In genomic region chr3:143339451-143339850, GRCh38 we compare ENCODE assay signal across 29 cellular contexts.
"Had no signal": no experiment of that assay in that cellular context is flagged by ENCODE, and none has a peak within 500 bp of the region (broad histone marks: within the 10 kb centered on the region; RNA-seq: fewer than 3 reads in every experiment).

No MANE protein-coding gene starts in this region.

- H3K4me1 Mint-ChIP-seq: stimulated activated memory B cell treated with anti-CD40 and anti-IgM and Interleukin-4, amounts not matched to agents 10 μg/mL and 1 μg/mL and 100 μg/mL, for 72 hours had no signal

- H3K4me3 ChIP-seq: pancreas, prostate gland, right lobe of liver, sigmoid colon, smooth muscle cell, spleen, suprapubic skin, testis, tibial artery, transverse colon, upper lobe of right lung, uterus had no signal

- H3K27me3 Mint-ChIP-seq: naive B cell; naive thymus-derived CD8-positive, alpha-beta T cell; natural killer cell treated with Interleukin-12 subunit alpha and Interleukin-12 subunit beta and Interleukin-15 and Interleukin-18, amount 100 ng/mL, for 72 hours; stimulated activated memory B cell treated with anti-CD40 and anti-IgM and Interleukin-4, amounts not matched to agents 10 μg/mL and 1 μg/mL and 100 μg/mL, for 72 hours; stimulated activated naive CD8-positive, alpha-beta T cell treated with anti-CD3 and anti-CD28 coated beads, Interleukin-15, amount 100 ng/mL, for 72 hours; type B pancreatic cell had no signal

- H3K4me3 Mint-ChIP-seq: naive B cell; naive thymus-derived CD8-positive, alpha-beta T cell; natural killer cell treated with Interleukin-12 subunit alpha and Interleukin-12 subunit beta and Interleukin-15 and Interleukin-18, amount 100 ng/mL, for 72 hours; stimulated activated memory B cell treated with anti-CD40 and anti-IgM and Interleukin-4, amounts not matched to agents 10 μg/mL and 1 μg/mL and 100 μg/mL, for 72 hours; stimulated activated naive CD8-positive, alpha-beta T cell treated with anti-CD3 and anti-CD28 coated beads, Interleukin-15, amount 100 ng/mL, for 72 hours; type B pancreatic cell had no signal

- DNase-seq: naive B cell; naive thymus-derived CD8-positive, alpha-beta T cell; nucleus accumbens; pancreas; right cardiac atrium; right lobe of liver; sigmoid colon; spleen; stimulated activated CD4-positive, alpha-beta T cell treated with anti-CD3 and anti-CD28 coated beads, Interleukin-12 subunit alpha, Interleukin-12 subunit beta, amount 100 ng/mL, for 4 hours; stimulated activated CD4-positive, alpha-beta T cell treated with anti-CD3 and anti-CD28 coated beads, Interleukin-1b, Interleukin-23, amount 100 ng/mL, for 48 hours; stimulated activated CD4-positive, alpha-beta T cell treated with anti-CD3 and anti-CD28 coated beads, Interleukin-4, amount 100 ng/mL, for 1 hour; stimulated activated CD4-positive, alpha-beta T cell treated with anti-CD3 and anti-CD28 coated beads, Interleukin-4, amount 100 ng/mL, for 4 hours; stimulated activated CD8-positive, alpha-beta memory T cell treated with anti-CD3 and anti-CD28 coated beads, Interleukin-4, amount 100 ng/mL, for 48 hours; stimulated activated naive CD4-positive, alpha-beta T cell; stimulated activated naive CD8-positive, alpha-beta T cell treated with anti-CD3 and anti-CD28 coated beads, Interleukin-15, amount 100 ng/mL, for 72 hours; stimulated activated naive CD8-positive, alpha-beta T cell treated with anti-CD3 and anti-CD28 coated beads, Interleukin-15, Interleukin-2, amounts not matched to agents 100 U/mL and 50 U/mL, for 24 hours; substantia nigra; testis; tibial artery; transverse colon; upper lobe of right lung; uterus had no signal

- H3K9me3 Mint-ChIP-seq: naive B cell; natural killer cell treated with Interleukin-12 subunit alpha and Interleukin-12 subunit beta and Interleukin-15 and Interleukin-18, amount 100 ng/mL, for 72 hours; stimulated activated memory B cell treated with anti-CD40 and anti-IgM and Interleukin-4, amounts not matched to agents 10 μg/mL and 1 μg/mL and 100 μg/mL, for 72 hours; stimulated activated naive CD8-positive, alpha-beta T cell treated with anti-CD3 and anti-CD28 coated beads, Interleukin-15, amount 100 ng/mL, for 72 hours; type B pancreatic cell had no signal

- H3K27ac Mint-ChIP-seq: naive thymus-derived CD8-positive, alpha-beta T cell; natural killer cell treated with Interleukin-12 subunit alpha and Interleukin-12 subunit beta and Interleukin-15 and Interleukin-18, amount 100 ng/mL, for 72 hours; stimulated activated memory B cell treated with anti-CD40 and anti-IgM and Interleukin-4, amounts not matched to agents 10 μg/mL and 1 μg/mL and 100 μg/mL, for 72 hours; stimulated activated naive CD8-positive, alpha-beta T cell treated with anti-CD3 and anti-CD28 coated beads, Interleukin-15, amount 100 ng/mL, for 72 hours; type B pancreatic cell had no signal

- H3K27me3 ChIP-seq: neutrophil, pancreas, right lobe of liver, sigmoid colon, spleen, suprapubic skin, testis, tibial artery, transverse colon, upper lobe of right lung, uterus had no signal

- H3K4me2 ChIP-seq: smooth muscle cell had no signal

- ATAC-seq: naive thymus-derived CD8-positive, alpha-beta T cell; natural killer cell treated with Interleukin-12 subunit alpha and Interleukin-12 subunit beta and Interleukin-15 and Interleukin-18, amount 100 ng/mL, for 72 hours; pancreas; right cardiac atrium; right lobe of liver; stimulated activated memory B cell treated with anti-CD40 and anti-IgM and Interleukin-4, amounts not matched to agents 10 μg/mL and 1 μg/mL and 100 μg/mL, for 72 hours; stimulated activated naive CD8-positive, alpha-beta T cell treated with anti-CD3 and anti-CD28 coated beads, Interleukin-15, amount 100 ng/mL, for 72 hours; stimulated activated naive CD8-positive, alpha-beta T cell treated with anti-CD3 and anti-CD28 coated beads, Interleukin-15, Interleukin-2, amounts not matched to agents 100 U/mL and 50 U/mL, for 24 hours; upper lobe of right lung had no signal

- H3K36me3 Mint-ChIP-seq: type B pancreatic cell had no signal

- H3K9me3 ChIP-seq: neutrophil, pancreas, prostate gland, right lobe of liver, suprapubic skin, testis, tibial artery, transverse colon, upper lobe of right lung, uterus had no signal

- H3K36me3 ChIP-seq: neutrophil, pancreas, right lobe of liver, sigmoid colon, suprapubic skin, tibial artery, transverse colon, upper lobe of right lung, uterus had no signal

- H3K4me1 ChIP-seq: pancreas, prostate gland, right lobe of liver, sigmoid colon, spleen, suprapubic skin, testis, transverse colon, upper lobe of right lung, uterus had no signal

- H3K27ac ChIP-seq: neutrophil, pancreas, prostate gland, right lobe of liver, sigmoid colon, spleen, suprapubic skin, testis, tibial artery, transverse colon, upper lobe of right lung, uterus had no signal
